12 cellular contexts compared by ENCODE assay signal in the genomic region with DNA sequence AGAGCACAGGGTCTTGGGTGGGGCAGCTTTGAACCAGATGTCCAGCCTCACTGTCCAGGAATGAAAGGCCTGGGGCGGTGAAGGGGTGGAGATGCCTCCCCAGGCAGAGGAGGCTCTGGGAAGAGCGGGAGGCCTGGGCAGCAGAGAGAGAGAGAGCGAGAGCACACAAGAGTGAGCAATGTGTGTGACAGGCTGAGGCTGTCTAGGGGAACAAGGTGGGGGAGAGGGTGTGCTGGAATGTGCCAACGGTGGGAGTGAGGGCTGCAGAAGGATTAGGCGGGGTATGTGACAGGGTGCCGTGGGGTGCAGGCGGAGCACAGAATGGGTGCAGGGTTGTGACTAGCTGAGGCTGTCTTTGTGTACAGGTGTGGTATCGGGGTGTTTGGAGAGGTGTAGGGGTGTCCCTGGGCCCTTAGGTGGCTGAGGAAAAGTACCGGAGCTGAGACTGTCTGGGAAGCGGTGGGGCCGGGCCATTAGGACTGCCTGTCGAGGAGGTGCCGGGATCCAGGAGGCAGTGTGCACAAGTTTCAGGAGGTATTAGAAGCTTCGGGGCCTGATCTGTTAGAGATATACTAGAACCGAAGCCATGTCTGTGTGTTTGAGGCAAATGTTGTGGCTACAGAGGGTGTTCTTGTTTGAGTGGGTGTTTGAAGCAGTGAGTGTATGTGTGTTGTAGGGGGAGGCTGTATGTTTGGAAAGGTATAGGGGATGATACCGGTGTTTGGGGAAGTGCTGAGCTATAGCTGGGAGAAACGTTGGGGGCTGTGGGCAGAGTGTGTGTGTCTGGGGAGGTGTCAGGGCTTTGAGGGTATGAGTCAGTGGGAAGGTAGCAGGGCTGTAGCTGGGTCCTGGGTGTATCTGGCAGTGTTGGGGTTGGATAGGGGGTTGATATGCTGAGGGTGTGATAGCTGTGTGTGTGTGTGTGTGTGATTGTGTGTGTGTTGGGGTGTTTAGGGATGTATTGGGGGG. TPM values are rescaled to one million over a fixed set of nuclear protein-coding genes. Genes with fewer than 3 reads are reported as not detected.
DNase-seq lines count a peak whose midpoint lies in the region; ATAC-seq and TF ChIP-seq lines count a peak whose summit lies in the region.
"Had no signal": no experiment of that assay in that cellular context is flagged by ENCODE, and none has a peak within 500 bp of the region (broad histone marks: within the 10 kb centered on the region; RNA-seq: fewer than 3 reads in every experiment).

No MANE protein-coding gene starts in this region.

- H3K79me2 ChIP-seq in PC-9 (ENCODE audit: low read depth) (peaks cover 6% of the 10 kb centered on the region), trophoblast cell (ENCODE audit: control insufficient read depth, insufficient read depth, low read length, poor library complexity) (peaks cover 60% of the 10 kb centered on the region)

- in situ Hi-C loops in brain microvascular endothelial cell (cut with HindIII; ENCODE audit: low pct_ligation_motif_present, low sequenced_read_pairs) = no loop called here

- H3K23ac ChIP-seq in trophoblast cell (ENCODE audit: low read length) = peak overlapping the region; percentile 23

- H3K36me3 ChIP-seq in PC-9 (ENCODE audit: low read depth) (no peaks in the 10 kb centered on the region), trophoblast cell (ENCODE audit: control insufficient read depth in 1 of 2, insufficient read depth in 2 of 2, low read length in 2 of 2) (peaks cover 25 to 36% of the 10 kb centered on the region in 2 experiments), brain microvascular endothelial cell (replicated peaks) (no peaks in the 10 kb centered on the region)
- H3K36me3 ChIP-seq: pancreas had no signal

- no peaks in the 10 kb centered on the region for H3K9me3 ChIP-seq in PC-9 (ENCODE audit: insufficient read depth, low read depth)
- peaks cover 12% of the 10 kb centered on the region for H3K9me3 ChIP-seq in trophoblast cell (ENCODE audit: insufficient read depth, low read depth, low read length)
- H3K9me3 ChIP-seq: pancreas had no signal

- H4K12ac ChIP-seq in trophoblast cell (ENCODE audit: low read depth, low read length) = no peak overlapping the region

- no peak overlapping the region for H3K4me3 ChIP-seq in PC-9
- H3K4me3 ChIP-seq in trophoblast cell (ENCODE audit: low read depth, low read length) = no peak overlapping the region
- H3K4me3 ChIP-seq in brain microvascular endothelial cell (ENCODE audit: low read depth, low read length) = no peak overlapping the region
- H3K4me3 ChIP-seq: pancreas had no signal

- no peak overlapping the region for H3K27ac ChIP-seq in PC-9
- H3K27ac ChIP-seq in epithelial cell of prostate = peak overlapping the region; percentile 34
- peak overlapping the region; percentile 93 for H3K27ac ChIP-seq in trophoblast cell (ENCODE audit: low read depth, low read length)
- H3K27ac ChIP-seq in brain microvascular endothelial cell = no peak overlapping the region
- H3K27ac ChIP-seq: pancreas had no signal

- ATAC-seq in HG03520 (IDR thresholded peaks at IDR 0.05; ENCODE audit: unreplicated experiment) (no peak), esophagus mucosa (no peak)
- ATAC-seq: pancreas had no signal

- H3K14ac ChIP-seq in trophoblast cell (ENCODE audit: low read length) = peak overlapping the region; percentile 54

- H3K18ac ChIP-seq in trophoblast cell (ENCODE audit: low read length) = peak overlapping the region; percentile 71

- no CpG with 5 or more reads among the region's 17 CpGs for WGBS in trophoblast cell (ENCODE audit: extremely low coverage, insufficient coverage, insufficient read length)

- H4K91ac ChIP-seq in trophoblast cell (ENCODE audit: low read depth, low read length) = peak overlapping the region; percentile 76

- no peak for TF ChIP-seq CTCF in PC-9 (conservative IDR thresholded peaks at IDR 0.05)
- no peak for TF ChIP-seq CTCF in brain microvascular endothelial cell (IDR thresholded peaks at IDR 0.05; ENCODE audit: low read depth, low read length, missing control alignments)

- H4K20me1 ChIP-seq in PC-9 (ENCODE audit: insufficient read depth) = peaks cover 9% of the 10 kb centered on the region; the same call in 1 of the 2 replicates

- peaks cover 43% of the 10 kb centered on the region for H3K79me1 ChIP-seq in trophoblast cell (ENCODE audit: low read length)

- H3K4ac ChIP-seq in trophoblast cell (ENCODE audit: low read depth, low read length) = peak overlapping the region; percentile 89

- DNase-seq in GM03348 (ENCODE audit: low spot score) (peak; percentile 57), PC-9 (no peak), epithelial cell of prostate (ENCODE audit: low read depth, low spot score) (no peak), trophoblast cell (peak; percentile 79 to 83), brain microvascular endothelial cell (no peak), Ammon's horn (ENCODE audit: low spot score) (no peak)
- DNase-seq: activated T-cell treated with anti-CD3 and anti-CD28 coated beads, Interleukin-2, amount 50 U/mL, for 1 hour; foreskin melanocyte; SHP77 had no signal

- CTCF ChIA-PET in PC-9 (lab: Charles Lee) = interaction anchor here (0.8 to 1.1 kb wide), 2 partner anchors 12 to 37 kb away, joined by 6 to 20 read pairs; no protein-coding TSS in a partner anchor

- H3K9ac ChIP-seq in trophoblast cell (ENCODE audit: low read length) = no peak overlapping the region

- H3K4me2 ChIP-seq in PC-9 = no peak overlapping the region
- peak overlapping the region; percentile 49 for H3K4me2 ChIP-seq in trophoblast cell (ENCODE audit: low read length)

- TSS peak; percentile 34 for BruUV-seq in PC-9 (replicated peaks; lab: Mats Ljungman, UMichigan)

- H2BK5ac ChIP-seq in trophoblast cell (ENCODE audit: low read depth, low read length, poor library complexity) = peak overlapping the region; percentile 25

- no peaks in the 10 kb centered on the region for H3K9me2 ChIP-seq in PC-9 (ENCODE audit: insufficient read depth)

- no peaks in the 10 kb centered on the region for H3F3A ChIP-seq in PC-9 (ENCODE audit: insufficient read depth, low read depth)

- H3K4me1 ChIP-seq in PC-9 (replicated peaks; ENCODE audit: insufficient read depth) (peaks cover 16% of the 10 kb centered on the region), trophoblast cell (ENCODE audit: control insufficient read depth in 1 of 2, insufficient read depth in 2 of 2, low read length in 2 of 2) (peaks cover 67 to 73% of the 10 kb centered on the region in 2 experiments)

- peak overlapping the region; percentile 16 for H2BK12ac ChIP-seq in trophoblast cell (ENCODE audit: low read length)

- peak overlapping the region; percentile 0 for H2AK5ac ChIP-seq in trophoblast cell (ENCODE audit: low read length)

- H4K8ac ChIP-seq in trophoblast cell (ENCODE audit: low read depth, low read length) = peak overlapping the region; percentile 7

- POLR2A ChIA-PET in PC-9 (lab: Charles Lee; ENCODE audit: unreplicated experiment) = interaction anchor here (0.6 to 1.4 kb wide), 2 partner anchors 26 to 37 kb away, joined by 8 to 24 read pairs; no protein-coding TSS in a partner anchor

- H2AFZ ChIP-seq in PC-9 (no peak overlapping the region), trophoblast cell (ENCODE audit: insufficient read depth, low read length, poor library complexity) (no peak overlapping the region)

- peak overlapping the region; percentile 27 for H2BK120ac ChIP-seq in trophoblast cell (ENCODE audit: insufficient read depth, low read length, poor library complexity)

- intact Hi-C loops in PC-9 (cut with micrococcal nuclease; ENCODE audit: unreplicated experiment) = no loop called here

- H3K27me3 ChIP-seq in PC-9 (ENCODE audit: insufficient read depth, low read depth) (no peaks in the 10 kb centered on the region), trophoblast cell (ENCODE audit: insufficient read depth, low read length) (no peaks in the 10 kb centered on the region), brain microvascular endothelial cell (replicated peaks) (no peaks in the 10 kb centered on the region)
- H3K27me3 ChIP-seq: pancreas had no signal

RNA-seq across cellular contexts. Expression of a gene that starts 9.1 kb away (rescaled TPM):
- total RNA-seq in PC-9 (2021) (45.9 and 48.8 TPM in 2 replicates), esophagus mucosa (51.7 TPM)
- 37.4 and 37.5 TPM in 2 replicates for polyA plus RNA-seq in trophoblast cell (2013)

RNA-seq across cellular contexts. Expression of a gene that starts 40.2 kb away (rescaled TPM):
- not detected in 2 replicates for total RNA-seq in PC-9 (2021)
- 0.04 TPM in 1 of 2 replicates, not detected in the other for polyA plus RNA-seq in trophoblast cell (2013)
- total RNA-seq in esophagus mucosa = 1.3 TPM

Comparison
In these comparisons a context has a peak if more than half of its experiments do, and no peak if none do; other contexts are left out.
1. DNase-seq: peak in GM03348 (single experiment) and trophoblast cell (2 of 2); none in PC-9 (0 of 2), epithelial cell of prostate (single experiment), brain microvascular endothelial cell (single experiment) and Ammon's horn (single experiment).
2. H3K27ac ChIP-seq: peak in epithelial cell of prostate (single experiment) and trophoblast cell (single experiment); none in PC-9 (single experiment) and brain microvascular endothelial cell (single experiment).